11 cellular contexts compared by ENCODE assay signal in the genomic region with DNA sequence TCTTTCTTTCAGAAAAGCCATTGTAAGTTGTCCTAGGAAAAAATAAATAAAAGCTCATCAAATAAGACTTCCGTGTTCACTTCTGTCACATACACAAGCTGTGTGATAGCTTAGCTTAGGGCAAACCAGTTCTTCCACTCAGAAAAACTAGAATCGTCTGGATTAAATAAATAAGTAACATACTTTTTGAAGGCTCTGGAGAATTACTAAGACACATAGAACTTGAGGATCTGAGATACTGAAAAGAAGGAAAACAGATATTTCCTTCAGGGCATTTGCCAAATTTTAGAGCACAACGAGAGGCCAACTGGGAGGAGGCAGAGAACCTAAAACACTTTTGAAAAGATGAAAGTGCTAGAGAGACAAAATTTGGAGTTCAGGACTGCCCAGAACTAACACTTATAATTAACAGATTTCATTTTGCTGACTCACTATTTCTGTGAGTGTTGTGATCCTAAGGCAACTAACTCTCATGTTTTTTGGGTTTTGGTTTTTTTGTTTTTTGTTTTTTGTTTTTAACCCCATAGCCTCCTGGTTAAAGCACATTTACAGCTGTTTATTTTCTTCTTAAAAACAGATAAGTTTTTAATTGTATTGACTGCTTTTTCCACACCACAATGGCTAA. TPM values are rescaled to one million over a fixed set of nuclear protein-coding genes. Genes with fewer than 3 reads are reported as not detected.
DNase-seq lines count a peak whose midpoint lies in the region; ATAC-seq and TF ChIP-seq lines count a peak whose summit lies in the region.
"Had no signal": no experiment of that assay in that cellular context is flagged by ENCODE, and none has a peak within 500 bp of the region (broad histone marks: within the 10 kb centered on the region; RNA-seq: fewer than 3 reads in every experiment).

No MANE protein-coding gene starts in this region.

- no peaks in the 10 kb centered on the region for H3K27me3 ChIP-seq in thyroid gland
- H3K27me3 ChIP-seq in gastroesophageal sphincter = no peaks in the 10 kb centered on the region

- H3K36me3 Mint-ChIP-seq in activated T-cell treated with anti-CD3 and anti-CD28 coated beads, Interleukin-2, amount 50 U/mL, for 72 hours (ENCODE audit: insufficient read depth in 2 of 2) = peaks cover 0 to 1% of the 10 kb centered on the region in 2 donors
- peaks cover 16% of the 10 kb centered on the region for H3K36me3 Mint-ChIP-seq in activated T-helper 2 cell treated with anti-CD3 and anti-CD28 coated beads, Interferon-gamma antibody, Interleukin-2, Interleukin-4, amounts not matched to agents 10 μg/mL and 5 μg/mL and 100 μg/mL, durations not matched to agents 14 hours and 24 hours and 36 hours (ENCODE audit: low read depth)

- no peak for ATAC-seq in activated T-cell treated with anti-CD3 and anti-CD28 coated beads, Interleukin-2, amount 50 U/mL, for 72 hours (replicated peaks in 1 of 2)
- ATAC-seq in GM21447 (IDR thresholded peaks at IDR 0.05; ENCODE audit: unreplicated experiment) = no peak
- ATAC-seq in gastroesophageal sphincter = no peak

- TF ChIP-seq CTCF in thyroid gland (IDR thresholded peaks at IDR 0.05) (no peak), gastroesophageal sphincter (IDR thresholded peaks at IDR 0.05) (no peak), GM13977 (IDR thresholded peaks at IDR 0.05; ENCODE audit: extremely low read depth, insufficient read depth, missing control alignments) (no peak)

- peak overlapping the region in 2 of 3 donors; percentile 5 to 15 for H3K27ac ChIP-seq in thyroid gland
- H3K27ac ChIP-seq in gastroesophageal sphincter = no peak overlapping the region

- peaks cover 59% of the 10 kb centered on the region for H3K4me1 Mint-ChIP-seq in activated T-cell treated with anti-CD3 and anti-CD28 coated beads, Interleukin-2, amount 50 U/mL, for 72 hours (ENCODE audit: low read depth)
- peaks cover 30% of the 10 kb centered on the region for H3K4me1 Mint-ChIP-seq in activated T-helper 2 cell treated with anti-CD3 and anti-CD28 coated beads, Interferon-gamma antibody, Interleukin-2, Interleukin-4, amounts not matched to agents 10 μg/mL and 5 μg/mL and 100 μg/mL, durations not matched to agents 14 hours and 24 hours and 36 hours (ENCODE audit: low read depth)
- H3K4me1 Mint-ChIP-seq: B cell had no signal

- no peak for TF ChIP-seq EP300 in gastroesophageal sphincter (IDR thresholded peaks at IDR 0.05)

- no peaks in the 10 kb centered on the region for H3K9me3 Mint-ChIP-seq in activated T-cell treated with anti-CD3 and anti-CD28 coated beads, Interleukin-2, amount 50 U/mL, for 72 hours
- H3K9me3 Mint-ChIP-seq in activated T-helper 2 cell treated with anti-CD3 and anti-CD28 coated beads, Interferon-gamma antibody, Interleukin-2, Interleukin-4, amounts not matched to agents 10 μg/mL and 5 μg/mL and 100 μg/mL, durations not matched to agents 14 hours and 24 hours and 36 hours = peaks cover 8% of the 10 kb centered on the region

- peaks cover 5 to 10% of the 10 kb centered on the region in 2 donors for H3K4me1 ChIP-seq in thyroid gland
- no peaks in the 10 kb centered on the region for H3K4me1 ChIP-seq in gastroesophageal sphincter

- H3K27ac Mint-ChIP-seq in activated T-cell treated with anti-CD3 and anti-CD28 coated beads, Interleukin-2, amount 50 U/mL, for 72 hours = peak overlapping the region; percentile 92
- H3K27ac Mint-ChIP-seq in activated T-helper 2 cell treated with anti-CD3 and anti-CD28 coated beads, Interferon-gamma antibody, Interleukin-2, Interleukin-4, amounts not matched to agents 10 μg/mL and 5 μg/mL and 100 μg/mL, durations not matched to agents 14 hours and 24 hours and 36 hours = peak overlapping the region; percentile 35
- H3K27ac Mint-ChIP-seq: B cell had no signal

- H3K9me3 ChIP-seq in thyroid gland (no peaks in the 10 kb centered on the region), gastroesophageal sphincter (no peaks in the 10 kb centered on the region)

- H3K36me3 ChIP-seq in thyroid gland (no peaks in the 10 kb centered on the region), gastroesophageal sphincter (no peaks in the 10 kb centered on the region)

- no peaks in the 10 kb centered on the region for H3K27me3 Mint-ChIP-seq in activated T-cell treated with anti-CD3 and anti-CD28 coated beads, Interleukin-2, amount 50 U/mL, for 72 hours (ENCODE audit: low read depth)
- H3K27me3 Mint-ChIP-seq in activated T-helper 2 cell treated with anti-CD3 and anti-CD28 coated beads, Interferon-gamma antibody, Interleukin-2, Interleukin-4, amounts not matched to agents 10 μg/mL and 5 μg/mL and 100 μg/mL, durations not matched to agents 14 hours and 24 hours and 36 hours (ENCODE audit: low read depth) = no peaks in the 10 kb centered on the region
- H3K27me3 Mint-ChIP-seq: B cell had no signal

- DNase-seq in activated T-cell treated with anti-CD3 and anti-CD28 coated beads, Interleukin-2, amount 50 U/mL, for 72 hours = no peak
- no peak for DNase-seq in activated T-cell treated with anti-CD3 and anti-CD28 coated beads for 4 hours
- DNase-seq in activated T-helper 2 cell treated with anti-CD3 and anti-CD28 coated beads, Interferon-gamma antibody, Interleukin-2, Interleukin-4, amounts not matched to agents 10 μg/mL and 5 μg/mL and 100 μg/mL, durations not matched to agents 14 hours and 24 hours and 36 hours (ENCODE audit: low spot score) = no peak
- DNase-seq in foreskin melanocyte = peak; percentile 9
- DNase-seq in thyroid gland = no peak
- no peak for DNase-seq in GM13977 (ENCODE audit: low spot score)
- DNase-seq: GOT3 had no signal

- H3K4me3 Mint-ChIP-seq in activated T-cell treated with anti-CD3 and anti-CD28 coated beads, Interleukin-2, amount 50 U/mL, for 72 hours = no peak overlapping the region
- no peak overlapping the region for H3K4me3 Mint-ChIP-seq in activated T-helper 2 cell treated with anti-CD3 and anti-CD28 coated beads, Interferon-gamma antibody, Interleukin-2, Interleukin-4, amounts not matched to agents 10 μg/mL and 5 μg/mL and 100 μg/mL, durations not matched to agents 14 hours and 24 hours and 36 hours (ENCODE audit: low read depth)
- H3K4me3 Mint-ChIP-seq: B cell had no signal

- in situ Hi-C loops in GM13977 (cut with MboI; ENCODE audit: low pct_unique_long_range_greater_than_20kb, low sequenced_read_pairs, unreplicated experiment) = no loop called here

- WGBS in thyroid gland, 2 donors = 14 to 27% methylated on average over 3 of the region's 3 CpGs
- WGBS in gastroesophageal sphincter (ENCODE audit: low coverage in 1 of 2), 2 donors = 33 to 46% methylated on average over 3 of the region's 3 CpGs

- H3K4me3 ChIP-seq in thyroid gland (replicated peaks in 1 of 3) = no peak overlapping the region
- H3K4me3 ChIP-seq in gastroesophageal sphincter = no peak overlapping the region

- intact Hi-C loops in activated T-helper 2 cell treated with anti-CD3 and anti-CD28 coated beads, Interferon-gamma antibody, Interleukin-2, Interleukin-4, amounts not matched to agents 10 μg/mL and 5 μg/mL and 100 μg/mL, durations not matched to agents 14 hours and 24 hours and 36 hours (cut with micrococcal nuclease) = no loop called here
- intact Hi-C loops in thyroid gland (cut with DNase I) = no loop called here

- TF ChIP-seq POLR2A in thyroid gland (IDR thresholded peaks at IDR 0.05) (no peak), gastroesophageal sphincter (IDR thresholded peaks at IDR 0.05) (no peak)

RNA-seq across cellular contexts. Expression of a gene that starts 38.7 kb away (rescaled TPM):
- total RNA-seq in activated T-cell treated with anti-CD3 and anti-CD28 coated beads, Interleukin-2, amount 50 U/mL, for 72 hours = 10 to 100 TPM; 13.4 to 14.0 TPM
- total RNA-seq in activated T-helper 2 cell treated with anti-CD3 and anti-CD28 coated beads, Interferon-gamma antibody, Interleukin-2, Interleukin-4, amounts not matched to agents 10 μg/mL and 5 μg/mL and 100 μg/mL, durations not matched to agents 14 hours and 24 hours and 36 hours = 10.2 and 10.3 TPM in 2 replicates
- 1 to 10 TPM in 3 of 4 donors, under 1 TPM in 1; 0.68 to 1.8 (median 1.4) TPM for total RNA-seq in thyroid gland
- total RNA-seq in gastroesophageal sphincter = 1 to 10 TPM in 1 of 4 donors, under 1 TPM in 3; 0.27 to 1.6 (median 0.69) TPM
- total RNA-seq: OCI-LY7 had no signal

Comparison
In these comparisons a context has a peak if more than half of its experiments do, and no peak if none do; other contexts are left out.
1. H3K27ac ChIP-seq: peak in thyroid gland (2 of 3); none in gastroesophageal sphincter (0 of 4).